In the genomic region with DNA sequence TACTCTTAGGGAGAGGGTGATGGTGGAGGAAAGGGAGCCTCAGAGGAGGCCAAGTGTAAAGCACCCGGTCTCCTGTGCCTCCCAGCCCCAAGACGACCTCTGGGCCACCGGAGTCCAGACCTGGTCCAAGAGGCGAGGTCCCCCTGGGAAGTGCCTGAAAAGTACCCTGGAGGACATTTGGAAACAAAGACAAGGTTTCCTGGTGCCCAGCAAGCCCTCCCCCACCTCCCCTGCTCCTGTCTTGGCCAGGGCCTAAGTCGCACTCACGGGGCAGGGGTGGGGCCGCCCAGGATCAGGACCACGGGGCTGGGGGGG, we compare ENCODE assay signal across 8 cellular contexts. TPM values are rescaled to one million over a fixed set of nuclear protein-coding genes. Genes with fewer than 3 reads are reported as not detected.
DNase-seq lines count a peak whose midpoint lies in the region; ATAC-seq and TF ChIP-seq lines count a peak whose summit lies in the region.
"Had no signal": no experiment of that assay in that cellular context is flagged by ENCODE, and none has a peak within 500 bp of the region (broad histone marks: within the 10 kb centered on the region; RNA-seq: fewer than 3 reads in every experiment).

No MANE protein-coding gene starts in this region.

- H3K27me3 Mint-ChIP-seq in Calu3 (ENCODE audit: unreplicated experiment) = no peaks in the 10 kb centered on the region
- H3K27me3 Mint-ChIP-seq in dendritic cell treated with granulocyte-macrophage colony-stimulating factor and Interleukin-4, amounts not matched to agents 40 ng/mL and 50 ng/mL, for 4 days = no peaks in the 10 kb centered on the region

- ATAC-seq in omental fat pad (ENCODE audit: low FRiP score) (no peak), GM19395 (IDR thresholded peaks at IDR 0.05; ENCODE audit: unreplicated experiment) (no peak)

- peaks cover 0 to 22% (median 0%) of the 10 kb centered on the region in 11 experiments; a peak in 6 of 22 replicates for H3K36me3 ChIP-seq in BLaER1 treated with 17β-estradiol and CSF1 and Interleukin-3, amounts not matched to agents 10 nM and 100 nM
- peaks cover 15% of the 10 kb centered on the region for H3K36me3 ChIP-seq in neutrophil

- H3K9me3 Mint-ChIP-seq in Calu3 (ENCODE audit: low read depth, unreplicated experiment) = no peaks in the 10 kb centered on the region
- H3K9me3 Mint-ChIP-seq in dendritic cell treated with granulocyte-macrophage colony-stimulating factor and Interleukin-4, amounts not matched to agents 40 ng/mL and 50 ng/mL, for 4 days = no peaks in the 10 kb centered on the region
- H3K9me3 Mint-ChIP-seq: activated naive CD4-positive, alpha-beta T cell treated with anti-CD3 and anti-CD28 coated beads, Interleukin-2, amount 50 U/mL, for 72 hours had no signal

- peaks cover 88 to 97% (median 94%) of the 10 kb centered on the region in 10 experiments for H3K4me1 ChIP-seq in BLaER1 treated with 17β-estradiol and CSF1 and Interleukin-3, amounts not matched to agents 10 nM and 100 nM
- H3K4me1 ChIP-seq in neutrophil (ENCODE audit: control insufficient read depth in 1 of 2, insufficient read depth in 1 of 2, low read depth in 1 of 2, low read length in 1 of 2) = peaks cover 75 to 77% of the 10 kb centered on the region in 2 experiments

- CTCF ChIA-PET in Calu3 (lab: Charles Lee) = no interaction called here

- no peak overlapping the region for H3K27ac Mint-ChIP-seq in Calu3 (ENCODE audit: unreplicated experiment)
- H3K27ac Mint-ChIP-seq in dendritic cell treated with granulocyte-macrophage colony-stimulating factor and Interleukin-4, amounts not matched to agents 40 ng/mL and 50 ng/mL, for 4 days = peak overlapping the region; percentile 78

- H3K9ac ChIP-seq in BLaER1 treated with 17β-estradiol and CSF1 and Interleukin-3, amounts not matched to agents 10 nM and 100 nM = peak overlapping the region in 2 of 11 experiments; percentile 8 to 35; a peak in 2 of 22 replicates

- BruUV-seq in Calu3 (replicated peaks; lab: Mats Ljungman, UMichigan) = no TSS peak

- peaks cover 14% of the 10 kb centered on the region for H3K36me3 Mint-ChIP-seq in Calu3 (ENCODE audit: insufficient read depth, unreplicated experiment)
- H3K36me3 Mint-ChIP-seq in dendritic cell treated with granulocyte-macrophage colony-stimulating factor and Interleukin-4, amounts not matched to agents 40 ng/mL and 50 ng/mL, for 4 days (ENCODE audit: low read depth) = peaks cover 42% of the 10 kb centered on the region
- H3K36me3 Mint-ChIP-seq: activated naive CD4-positive, alpha-beta T cell treated with anti-CD3 and anti-CD28 coated beads, Interleukin-2, amount 50 U/mL, for 72 hours had no signal

- H4K20me1 ChIP-seq in BLaER1 treated with 17β-estradiol and CSF1 and Interleukin-3, amounts not matched to agents 10 nM and 100 nM = peaks cover 0 to 30% (median 6%) of the 10 kb centered on the region in 11 experiments; a peak in 8 of 22 replicates

- H3K9me3 ChIP-seq in BLaER1 treated with 17β-estradiol and CSF1 and Interleukin-3, amounts not matched to agents 10 nM and 100 nM (replicated peaks in 1 of 11) = no peaks in the 10 kb centered on the region
- no peaks in the 10 kb centered on the region for H3K9me3 ChIP-seq in neutrophil

- peaks cover 0 to 13% (median 4%) of the 10 kb centered on the region in 11 experiments; a peak in 6 of 22 replicates for H3K27me3 ChIP-seq in BLaER1 treated with 17β-estradiol and CSF1 and Interleukin-3, amounts not matched to agents 10 nM and 100 nM
- no peaks in the 10 kb centered on the region for H3K27me3 ChIP-seq in neutrophil

- peak overlapping the region; percentile 24 for H3K4me3 Mint-ChIP-seq in Calu3 (ENCODE audit: low read depth, unreplicated experiment)
- peak overlapping the region; percentile 44 for H3K4me3 Mint-ChIP-seq in dendritic cell treated with granulocyte-macrophage colony-stimulating factor and Interleukin-4, amounts not matched to agents 40 ng/mL and 50 ng/mL, for 4 days

- H3K27ac ChIP-seq in BLaER1 treated with 17β-estradiol and CSF1 and Interleukin-3, amounts not matched to agents 10 nM and 100 nM = peak overlapping the region in 7 of 11 experiments; percentile 13 to 44 (median 21); a peak in 8 of 22 replicates
- peak overlapping the region; percentile 98 for H3K27ac ChIP-seq in neutrophil

- intact Hi-C loops in Calu3 (cut with micrococcal nuclease; ENCODE audit: unreplicated experiment) = no loop called here
- intact Hi-C loops in dendritic cell treated with granulocyte-macrophage colony-stimulating factor and Interleukin-4, amounts not matched to agents 40 ng/mL and 50 ng/mL, for 4 days (cut with micrococcal nuclease) = loop anchor here (1.0 kb wide), 1 partner anchor 9 kb away; no protein-coding TSS in a partner anchor

- H3K4me1 Mint-ChIP-seq in Calu3 (ENCODE audit: low read depth, unreplicated experiment) = peaks cover 6% of the 10 kb centered on the region
- H3K4me1 Mint-ChIP-seq in dendritic cell treated with granulocyte-macrophage colony-stimulating factor and Interleukin-4, amounts not matched to agents 40 ng/mL and 50 ng/mL, for 4 days (ENCODE audit: low read depth) = peaks cover 88% of the 10 kb centered on the region

- TF ChIP-seq CTCF in Calu3 (IDR thresholded peaks at IDR 0.05; ENCODE audit: unreplicated experiment) = no peak
- no peak for TF ChIP-seq CTCF in neutrophil (IDR thresholded peaks at IDR 0.05)
- no peak for TF ChIP-seq CTCF in omental fat pad (IDR thresholded peaks at IDR 0.05)

- no peak overlapping the region for H3K4me3 ChIP-seq in BLaER1 treated with 17β-estradiol and CSF1 and Interleukin-3, amounts not matched to agents 10 nM and 100 nM
- H3K4me3 ChIP-seq in neutrophil (ENCODE audit: low read depth in 1 of 2, low read length in 1 of 2) = peak overlapping the region in 1 of 2 experiments; percentile 92

- DNase-seq in Calu3 (no peak), omental fat pad (ENCODE audit: low spot score) (no peak), SW480 (ENCODE audit: low spot score) (no peak)

- peak overlapping the region; percentile 54 to 100 (median 91) for H3K4me2 ChIP-seq in BLaER1 treated with 17β-estradiol and CSF1 and Interleukin-3, amounts not matched to agents 10 nM and 100 nM

RNA-seq across cellular contexts. Expression of a gene that starts 0.5 kb away (rescaled TPM):
- total RNA-seq in Calu3 (2022) = 20.7 and 22.7 TPM in 2 replicates
- total RNA-seq in omental fat pad = 100 to 1,000 TPM in 1 of 4 donors, 10 to 100 TPM in 3; 26.2 to 109 (median 66.0) TPM

RNA-seq across cellular contexts. Expression of a gene that starts 36.2 kb away (rescaled TPM):
- total RNA-seq in Calu3 (2022) (17.5 and 18.7 TPM in 2 replicates), omental fat pad (100 to 1,000 TPM in 1 of 4 donors, 10 to 100 TPM in 3; 50.1 to 108 (median 75.4) TPM)

RNA-seq across cellular contexts. Expression of a gene that starts 51.3 kb away (rescaled TPM):
- total RNA-seq in Calu3 (2022) (123 and 125 TPM in 2 replicates), omental fat pad (100 to 1,000 TPM; 155 to 269 (median 177) TPM)
